In the genomic region with DNA sequence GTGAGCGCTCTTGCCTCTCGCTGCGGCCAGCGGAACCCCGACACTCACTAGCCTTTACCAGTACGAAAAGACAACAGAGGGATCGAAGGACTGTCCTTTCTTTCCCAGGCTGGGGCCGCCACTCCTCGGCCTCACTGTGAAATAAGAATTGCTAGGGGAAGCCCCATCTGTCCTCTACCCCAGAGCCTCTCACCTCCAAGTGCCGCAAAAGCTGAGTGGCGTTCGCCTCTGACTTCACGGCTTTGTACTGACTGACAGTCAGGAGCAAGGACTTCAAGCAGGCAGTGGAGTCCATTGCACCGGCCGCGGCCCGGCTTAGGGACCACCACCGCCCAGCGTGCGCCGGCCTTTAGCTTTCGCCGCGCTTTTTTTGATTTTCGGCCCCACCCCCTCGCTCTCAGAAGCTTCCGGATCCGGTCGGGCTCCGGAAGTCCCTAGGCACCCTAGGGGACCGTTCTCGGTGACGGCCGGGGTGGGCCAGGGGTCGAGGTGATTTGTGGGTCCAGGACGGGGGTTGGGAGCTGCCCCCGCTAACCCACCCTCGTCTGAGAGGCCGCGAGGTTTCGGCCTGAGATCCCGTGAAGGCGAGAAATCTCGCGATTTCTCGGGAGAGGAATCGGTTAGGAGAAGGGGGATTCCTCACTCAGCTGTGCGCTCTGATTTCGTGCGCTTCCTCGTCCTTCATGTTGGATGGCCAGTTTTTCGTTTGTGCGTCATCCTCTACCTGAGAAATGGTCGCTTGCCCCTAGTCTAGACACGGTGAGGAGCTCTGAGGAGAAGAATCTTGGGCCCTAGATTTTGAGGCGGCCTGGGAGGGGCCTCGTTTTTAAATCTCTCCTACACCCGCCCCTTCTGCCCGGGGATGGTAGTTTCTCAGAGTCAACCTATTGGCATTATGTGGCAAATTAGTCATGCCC, we compare ENCODE assay signal across 1 cellular context.
TF ChIP-seq lines count a peak whose summit lies in the region.

A gene (minus strand): TSS at position 358 of the 917 bp plus-strand sequence. CDS start 63 bp downstream, at position 295.
A gene with protein sequence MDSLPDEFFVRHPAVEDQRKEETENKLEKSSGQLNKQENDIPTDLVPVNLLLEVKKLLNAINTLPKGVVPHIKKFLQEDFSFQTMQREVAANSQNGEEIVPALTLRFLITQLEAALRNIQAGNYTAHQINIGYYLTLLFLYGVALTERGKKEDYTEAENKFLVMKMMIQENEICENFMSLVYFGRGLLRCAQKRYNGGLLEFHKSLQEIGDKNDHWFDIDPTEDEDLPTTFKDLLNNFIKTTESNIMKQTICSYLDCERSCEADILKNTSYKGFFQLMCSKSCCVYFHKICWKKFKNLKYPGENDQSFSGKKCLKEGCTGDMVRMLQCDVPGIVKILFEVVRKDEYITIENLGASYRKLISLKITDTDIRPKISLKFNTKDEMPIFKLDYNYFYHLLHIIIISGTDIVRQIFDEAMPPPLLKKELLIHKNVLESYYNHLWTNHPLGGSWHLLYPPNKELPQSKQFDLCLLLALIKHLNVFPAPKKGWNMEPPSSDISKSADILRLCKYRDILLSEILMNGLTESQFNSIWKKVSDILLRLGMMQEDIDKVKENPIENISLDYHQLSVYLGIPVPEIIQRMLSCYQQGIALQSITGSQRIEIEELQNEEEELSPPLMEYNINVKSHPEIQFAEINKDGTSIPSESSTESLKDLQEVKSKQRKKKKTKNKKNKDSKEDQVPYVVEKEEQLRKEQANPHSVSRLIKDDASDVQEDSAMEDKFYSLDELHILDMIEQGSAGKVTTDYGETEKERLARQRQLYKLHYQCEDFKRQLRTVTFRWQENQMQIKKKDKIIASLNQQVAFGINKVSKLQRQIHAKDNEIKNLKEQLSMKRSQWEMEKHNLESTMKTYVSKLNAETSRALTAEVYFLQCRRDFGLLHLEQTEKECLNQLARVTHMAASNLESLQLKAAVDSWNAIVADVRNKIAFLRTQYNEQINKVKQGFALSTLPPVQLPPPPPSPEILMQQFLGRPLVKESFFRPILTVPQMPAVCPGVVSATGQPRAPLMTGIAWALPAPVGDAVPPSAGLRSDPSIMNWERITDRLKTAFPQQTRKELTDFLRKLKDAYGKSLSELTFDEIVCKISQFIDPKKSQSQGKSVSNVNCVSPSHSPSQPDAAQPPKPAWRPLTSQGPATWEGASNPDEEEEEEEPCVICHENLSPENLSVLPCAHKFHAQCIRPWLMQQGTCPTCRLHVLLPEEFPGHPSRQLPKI (plus strand): TSS at position 642 of the 917 bp plus-strand sequence. CDS start 15,685 bp downstream, outside the sequence.

TF ChIP-seq in HepG2, 621 proteins besides CTCF, POLR2A, EP300 and RAD21 (continued from another document):
- TF ChIP-seq, protein P1, sequence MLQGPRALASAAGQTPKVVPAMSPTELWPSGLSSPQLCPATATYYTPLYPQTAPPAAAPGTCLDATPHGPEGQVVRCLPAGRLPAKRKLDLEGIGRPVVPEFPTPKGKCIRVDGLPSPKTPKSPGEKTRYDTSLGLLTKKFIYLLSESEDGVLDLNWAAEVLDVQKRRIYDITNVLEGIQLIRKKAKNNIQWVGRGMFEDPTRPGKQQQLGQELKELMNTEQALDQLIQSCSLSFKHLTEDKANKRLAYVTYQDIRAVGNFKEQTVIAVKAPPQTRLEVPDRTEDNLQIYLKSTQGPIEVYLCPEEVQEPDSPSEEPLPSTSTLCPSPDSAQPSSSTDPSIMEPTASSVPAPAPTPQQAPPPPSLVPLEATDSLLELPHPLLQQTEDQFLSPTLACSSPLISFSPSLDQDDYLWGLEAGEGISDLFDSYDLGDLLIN (CRISPR knock-in tag; IDR thresholded peaks at IDR 0.05; ENCODE audit: borderline replicate concordance): no peak; the same call in 1 of the 2 replicates
- TF ChIP-seq ZNF446 (CRISPR knock-in tag; IDR thresholded peaks at IDR 0.05): no peak
- TF ChIP-seq, protein P2, sequence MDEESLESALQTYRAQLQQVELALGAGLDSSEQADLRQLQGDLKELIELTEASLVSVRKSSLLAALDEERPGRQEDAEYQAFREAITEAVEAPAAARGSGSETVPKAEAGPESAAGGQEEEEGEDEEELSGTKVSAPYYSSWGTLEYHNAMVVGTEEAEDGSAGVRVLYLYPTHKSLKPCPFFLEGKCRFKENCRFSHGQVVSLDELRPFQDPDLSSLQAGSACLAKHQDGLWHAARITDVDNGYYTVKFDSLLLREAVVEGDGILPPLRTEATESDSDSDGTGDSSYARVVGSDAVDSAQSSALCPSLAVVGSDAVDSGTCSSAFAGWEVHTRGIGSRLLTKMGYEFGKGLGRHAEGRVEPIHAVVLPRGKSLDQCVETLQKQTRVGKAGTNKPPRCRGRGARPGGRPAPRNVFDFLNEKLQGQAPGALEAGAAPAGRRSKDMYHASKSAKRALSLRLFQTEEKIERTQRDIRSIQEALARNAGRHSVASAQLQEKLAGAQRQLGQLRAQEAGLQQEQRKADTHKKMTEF (CRISPR knock-in tag; IDR thresholded peaks at IDR 0.05): peak; percentile 62
- no peak for TF ChIP-seq ZNF484 (CRISPR knock-in tag; IDR thresholded peaks at IDR 0.05; ENCODE audit: borderline replicate concordance, low read depth)
- TF ChIP-seq, protein P3, sequence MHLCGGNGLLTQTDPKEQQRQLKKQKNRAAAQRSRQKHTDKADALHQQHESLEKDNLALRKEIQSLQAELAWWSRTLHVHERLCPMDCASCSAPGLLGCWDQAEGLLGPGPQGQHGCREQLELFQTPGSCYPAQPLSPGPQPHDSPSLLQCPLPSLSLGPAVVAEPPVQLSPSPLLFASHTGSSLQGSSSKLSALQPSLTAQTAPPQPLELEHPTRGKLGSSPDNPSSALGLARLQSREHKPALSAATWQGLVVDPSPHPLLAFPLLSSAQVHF (CRISPR knock-in tag; IDR thresholded peaks at IDR 0.05): no peak
- no peak for TF ChIP-seq ZNF30 (CRISPR knock-in tag; IDR thresholded peaks at IDR 0.05)
- no peak for TF ChIP-seq MTA3 (CRISPR knock-in tag; IDR thresholded peaks at IDR 0.05)
- peak; percentile 15; the same call in 1 of the 2 replicates for TF ChIP-seq BHLHE40 (IDR thresholded peaks at IDR 0.05; ENCODE audit: low read length)
- TF ChIP-seq, protein P4, sequence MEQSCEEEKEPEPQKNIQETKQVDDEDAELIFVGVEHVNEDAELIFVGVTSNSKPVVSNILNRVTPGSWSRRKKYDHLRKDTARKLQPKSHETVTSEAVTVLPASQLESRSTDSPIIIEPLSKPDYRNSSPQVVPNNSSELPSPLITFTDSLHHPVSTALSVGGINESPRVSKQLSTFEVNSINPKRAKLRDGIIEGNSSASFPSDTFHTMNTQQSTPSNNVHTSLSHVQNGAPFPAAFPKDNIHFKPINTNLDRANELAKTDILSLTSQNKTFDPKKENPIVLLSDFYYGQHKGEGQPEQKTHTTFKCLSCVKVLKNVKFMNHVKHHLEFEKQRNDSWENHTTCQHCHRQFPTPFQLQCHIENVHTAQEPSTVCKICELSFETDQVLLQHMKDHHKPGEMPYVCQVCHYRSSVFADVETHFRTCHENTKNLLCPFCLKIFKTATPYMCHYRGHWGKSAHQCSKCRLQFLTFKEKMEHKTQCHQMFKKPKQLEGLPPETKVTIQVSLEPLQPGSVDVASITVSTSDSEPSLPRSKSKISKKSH (CRISPR knock-in tag; IDR thresholded peaks at IDR 0.05; ENCODE audit: borderline replicate concordance): no peak; the same call in 1 of the 2 replicates
- peak; percentile 38; the same call in 1 of the 2 replicates for TF ChIP-seq ZNF317 (CRISPR knock-in tag; IDR thresholded peaks at IDR 0.05)
- no peak for TF ChIP-seq ARNTL (CRISPR knock-in tag; IDR thresholded peaks at IDR 0.05)
- TF ChIP-seq, protein P5, sequence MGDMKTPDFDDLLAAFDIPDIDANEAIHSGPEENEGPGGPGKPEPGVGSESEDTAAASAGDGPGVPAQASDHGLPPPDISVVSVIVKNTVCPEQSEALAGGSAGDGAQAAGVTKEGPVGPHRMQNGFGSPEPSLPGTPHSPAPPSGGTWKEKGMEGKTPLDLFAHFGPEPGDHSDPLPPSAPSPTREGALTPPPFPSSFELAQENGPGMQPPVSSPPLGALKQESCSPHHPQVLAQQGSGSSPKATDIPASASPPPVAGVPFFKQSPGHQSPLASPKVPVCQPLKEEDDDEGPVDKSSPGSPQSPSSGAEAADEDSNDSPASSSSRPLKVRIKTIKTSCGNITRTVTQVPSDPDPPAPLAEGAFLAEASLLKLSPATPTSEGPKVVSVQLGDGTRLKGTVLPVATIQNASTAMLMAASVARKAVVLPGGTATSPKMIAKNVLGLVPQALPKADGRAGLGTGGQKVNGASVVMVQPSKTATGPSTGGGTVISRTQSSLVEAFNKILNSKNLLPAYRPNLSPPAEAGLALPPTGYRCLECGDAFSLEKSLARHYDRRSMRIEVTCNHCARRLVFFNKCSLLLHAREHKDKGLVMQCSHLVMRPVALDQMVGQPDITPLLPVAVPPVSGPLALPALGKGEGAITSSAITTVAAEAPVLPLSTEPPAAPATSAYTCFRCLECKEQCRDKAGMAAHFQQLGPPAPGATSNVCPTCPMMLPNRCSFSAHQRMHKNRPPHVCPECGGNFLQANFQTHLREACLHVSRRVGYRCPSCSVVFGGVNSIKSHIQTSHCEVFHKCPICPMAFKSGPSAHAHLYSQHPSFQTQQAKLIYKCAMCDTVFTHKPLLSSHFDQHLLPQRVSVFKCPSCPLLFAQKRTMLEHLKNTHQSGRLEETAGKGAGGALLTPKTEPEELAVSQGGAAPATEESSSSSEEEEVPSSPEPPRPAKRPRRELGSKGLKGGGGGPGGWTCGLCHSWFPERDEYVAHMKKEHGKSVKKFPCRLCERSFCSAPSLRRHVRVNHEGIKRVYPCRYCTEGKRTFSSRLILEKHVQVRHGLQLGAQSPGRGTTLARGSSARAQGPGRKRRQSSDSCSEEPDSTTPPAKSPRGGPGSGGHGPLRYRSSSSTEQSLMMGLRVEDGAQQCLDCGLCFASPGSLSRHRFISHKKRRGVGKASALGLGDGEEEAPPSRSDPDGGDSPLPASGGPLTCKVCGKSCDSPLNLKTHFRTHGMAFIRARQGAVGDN (CRISPR knock-in tag; IDR thresholded peaks at IDR 0.05): peak; percentile 89
- TF ChIP-seq SMYD3 (CRISPR knock-in tag; IDR thresholded peaks at IDR 0.05): 0 out of 2 replicates have a peak, but pooled peaks have one; percentile 57
